Comparison of ENCODE assay signal across 8 cellular contexts in the genomic region with DNA sequence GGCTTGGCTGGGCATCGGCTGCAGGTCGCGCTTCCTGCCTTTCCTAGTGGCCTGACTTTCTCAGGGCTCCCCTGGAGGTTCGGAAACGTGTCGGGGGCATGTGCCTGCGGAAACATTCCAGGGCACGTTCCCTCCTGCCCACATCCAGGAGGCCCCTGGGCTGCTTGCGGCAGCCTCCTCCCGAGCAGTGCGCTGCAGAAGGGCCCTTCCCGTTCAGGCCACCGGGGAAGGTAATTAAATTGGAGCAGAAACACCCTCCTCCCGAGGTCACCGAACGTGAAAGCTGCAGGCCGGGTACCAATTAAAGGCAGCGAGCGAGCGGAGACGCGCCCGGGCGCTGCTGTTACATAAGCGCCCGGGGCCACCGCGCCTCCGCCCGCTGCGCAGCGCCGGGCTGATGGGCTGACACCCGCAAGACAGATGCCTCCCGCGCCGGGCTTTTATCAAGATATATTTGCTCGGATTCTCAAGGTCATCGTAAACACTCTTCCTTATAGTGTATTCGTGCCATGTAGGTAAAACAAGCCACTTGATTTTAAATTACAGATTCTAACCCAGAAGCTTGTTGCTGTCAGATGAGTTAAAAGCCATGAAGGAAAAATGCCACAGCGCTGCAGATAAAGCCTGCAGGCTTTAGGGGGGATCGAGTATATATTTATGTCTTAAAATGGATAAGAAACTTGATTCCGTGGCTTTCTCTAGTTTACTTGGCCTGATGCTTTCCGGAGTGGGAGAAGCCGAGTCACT. TPM values are rescaled to one million over a fixed set of nuclear protein-coding genes. Genes with fewer than 3 reads are reported as not detected.
DNase-seq lines count a peak whose midpoint lies in the region; ATAC-seq lines count a peak whose summit lies in the region.

No MANE protein-coding gene starts in this region.

- H3K27ac ChIP-seq in cingulate gyrus (ENCODE audit: low read depth, low read length) (peak overlapping the region; percentile 89), stomach smooth muscle (ENCODE audit: low read length) (peak overlapping the region; percentile 71)

- H3K4me3 Mint-ChIP-seq in activated CD4-positive, alpha-beta T cell treated with anti-CD3 and anti-CD28 coated beads, Interleukin-2, amount 10 ng/mL, durations not matched to agents 24 days and 14 days, result no peak overlapping the region

- H3K9me3 Mint-ChIP-seq in activated CD4-positive, alpha-beta T cell treated with anti-CD3 and anti-CD28 coated beads, Interleukin-2, amount 10 ng/mL, durations not matched to agents 24 days and 14 days, result no peaks in the 10 kb centered on the region

- H3K36me3 Mint-ChIP-seq in activated CD4-positive, alpha-beta T cell treated with anti-CD3 and anti-CD28 coated beads, Interleukin-2, amount 10 ng/mL, durations not matched to agents 24 days and 14 days (ENCODE audit: low read depth), result no peaks in the 10 kb centered on the region

- peak overlapping the region; percentile 76 for H3K4me3 ChIP-seq in stomach smooth muscle (ENCODE audit: low read length in 2 of 2)

- peak overlapping the region; percentile 69 to 74 for H3K9ac ChIP-seq in stomach smooth muscle (ENCODE audit: low read length in 2 of 2)

- H3K36me3 ChIP-seq in stomach smooth muscle (ENCODE audit: control insufficient read depth in 2 of 2, insufficient read depth in 2 of 2, low read length in 2 of 2), result peaks cover 0 to 4% of the 10 kb centered on the region in 2 donors

- no peak for ATAC-seq in GM21423 (IDR thresholded peaks at IDR 0.05; ENCODE audit: unreplicated experiment)

- DNase-seq in AG20443 (ENCODE audit: low spot score), result peak; percentile 67
- DNase-seq in NCI-H1105 treated with DMSO at 0.1 percent for 48 hours (lab: John Stamatoyannopoulos, UW), result peak; percentile 77
- peak; percentile 64 for DNase-seq in kidney tubule cell (ENCODE audit: low spot score)
- no peak for DNase-seq in HuH-7 (ENCODE audit: low spot score)
- no peak for DNase-seq in activated CD4-positive, alpha-beta T cell treated with anti-CD3 and anti-CD28 coated beads, Interleukin-2, amount 10 ng/mL, durations not matched to agents 24 days and 14 days

- intact Hi-C loops in activated CD4-positive, alpha-beta T cell treated with anti-CD3 and anti-CD28 coated beads, Interleukin-2, amount 10 ng/mL, durations not matched to agents 24 days and 14 days (cut with micrococcal nuclease), result no loop called here

- H3K9me3 ChIP-seq in stomach smooth muscle (ENCODE audit: control insufficient read depth in 2 of 2, low read length in 2 of 2), result no peaks in the 10 kb centered on the region

- H3K4me1 ChIP-seq in stomach smooth muscle (ENCODE audit: control insufficient read depth, insufficient read depth, low read length), result peaks cover 16% of the 10 kb centered on the region

- no peak overlapping the region for H3K27ac Mint-ChIP-seq in activated CD4-positive, alpha-beta T cell treated with anti-CD3 and anti-CD28 coated beads, Interleukin-2, amount 10 ng/mL, durations not matched to agents 24 days and 14 days

- H3K27me3 ChIP-seq in stomach smooth muscle (ENCODE audit: control insufficient read depth in 1 of 2, insufficient read depth in 2 of 2, low read length in 2 of 2), result no peaks in the 10 kb centered on the region

- H3K27me3 Mint-ChIP-seq in activated CD4-positive, alpha-beta T cell treated with anti-CD3 and anti-CD28 coated beads, Interleukin-2, amount 10 ng/mL, durations not matched to agents 24 days and 14 days, result peaks cover 44% of the 10 kb centered on the region

- H3K4me1 Mint-ChIP-seq in activated CD4-positive, alpha-beta T cell treated with anti-CD3 and anti-CD28 coated beads, Interleukin-2, amount 10 ng/mL, durations not matched to agents 24 days and 14 days, result no peaks in the 10 kb centered on the region

RNA-seq across cellular contexts. Expression of a gene that starts 31.4 kb away (rescaled TPM):
- not detected in 2 replicates for total RNA-seq in activated CD4-positive, alpha-beta T cell treated with anti-CD3 and anti-CD28 coated beads, Interleukin-2, amount 10 ng/mL, durations not matched to agents 24 days and 14 days

Comparison
In these comparisons a context has a peak if more than half of its experiments do, and no peak if none do; other contexts are left out.
1. DNase-seq: peak in AG20443 (single experiment), NCI-H1105 treated with DMSO at 0.1 percent for 48 hours (single experiment) and kidney tubule cell (single experiment); none in HuH-7 (single experiment) and activated CD4-positive, alpha-beta T cell treated with anti-CD3 and anti-CD28 coated beads, Interleukin-2, amount 10 ng/mL, durations not matched to agents 24 days and 14 days (single experiment).